20 cellular contexts compared by ENCODE assay signal in the genomic region with DNA sequence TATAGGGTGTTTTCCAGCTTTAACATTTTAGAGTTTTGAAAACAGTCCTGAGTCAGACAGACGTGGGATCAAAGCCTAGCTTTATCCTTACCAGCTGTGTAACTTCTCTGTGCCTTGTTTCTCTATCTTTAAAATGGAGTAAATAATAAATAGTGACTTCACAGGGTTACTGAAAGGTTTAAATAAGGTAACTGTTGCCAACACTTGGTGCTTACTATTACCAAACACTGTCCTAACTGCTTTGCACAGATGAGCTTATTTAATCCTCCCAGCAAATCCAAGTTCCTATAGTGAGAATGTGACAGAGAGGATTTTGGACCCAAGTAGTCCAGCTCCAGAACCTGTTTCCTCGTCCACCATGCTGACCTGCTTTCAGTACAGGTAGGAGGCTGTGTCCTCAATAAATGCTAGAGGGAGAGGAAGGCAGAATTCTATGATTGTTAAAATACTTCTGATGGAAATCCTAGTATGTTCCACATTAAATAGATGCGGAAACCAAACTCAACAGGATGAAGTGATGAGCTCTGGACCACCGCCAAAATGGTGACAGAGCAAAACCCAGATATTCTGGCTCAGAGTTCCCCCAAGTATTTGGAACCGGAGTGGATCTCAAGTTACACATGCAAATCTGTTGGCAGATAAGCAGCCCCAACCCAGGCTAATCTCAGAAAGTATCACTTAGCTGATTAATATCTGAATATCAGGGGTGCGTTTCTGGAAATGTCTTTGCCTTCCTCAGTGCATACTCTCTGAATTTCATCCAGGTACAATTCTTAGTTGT. TPM values are rescaled to one million over a fixed set of nuclear protein-coding genes. Genes with fewer than 3 reads are reported as not detected.
DNase-seq lines count a peak whose midpoint lies in the region; ATAC-seq, FAIRE-seq and TF ChIP-seq lines count a peak whose summit lies in the region.
"Had no signal": no experiment of that assay in that cellular context is flagged by ENCODE, and none has a peak within 500 bp of the region (broad histone marks: within the 10 kb centered on the region; RNA-seq: fewer than 3 reads in every experiment).

No MANE protein-coding gene starts in this region.

- H3K27me3 Mint-ChIP-seq in nephron progenitor cell (ENCODE audit: low read depth, poor library complexity) = peaks cover 11% of the 10 kb centered on the region

- H3K4me1 Mint-ChIP-seq in nephron progenitor cell = peaks cover 33% of the 10 kb centered on the region
- H3K4me1 Mint-ChIP-seq: brain; stimulated activated effector memory CD8-positive, alpha-beta T cell treated with anti-CD3 and anti-CD28 coated beads, Interleukin-12 subunit alpha, Interleukin-12 subunit beta, amount 100 ng/mL, for 72 hours had no signal

- POLR2A ChIA-PET in RWPE1 (lab: Yijun Ruan, JAX; ENCODE audit: low non-redundant PET) = no interaction called here

- ATAC-seq in HG03354 (IDR thresholded peaks at IDR 0.05; ENCODE audit: poor library complexity, severe bottlenecking, unreplicated experiment) (no peak), GM18505 (IDR thresholded peaks at IDR 0.05; ENCODE audit: unreplicated experiment) (no peak)
- ATAC-seq: naive thymus-derived CD8-positive, alpha-beta T cell; PC-3; stimulated activated effector memory CD8-positive, alpha-beta T cell treated with anti-CD3 and anti-CD28 coated beads, Interleukin-12 subunit alpha, Interleukin-12 subunit beta, amount 100 ng/mL, for 72 hours had no signal

- no peaks in the 10 kb centered on the region for H3K9me3 Mint-ChIP-seq in nephron progenitor cell
- H3K9me3 Mint-ChIP-seq: naive thymus-derived CD8-positive, alpha-beta T cell; stimulated activated effector memory CD8-positive, alpha-beta T cell treated with anti-CD3 and anti-CD28 coated beads, Interleukin-12 subunit alpha, Interleukin-12 subunit beta, amount 100 ng/mL, for 72 hours had no signal

- peak overlapping the region; percentile 39 for H3K27ac Mint-ChIP-seq in nephron progenitor cell
- H3K27ac Mint-ChIP-seq: naive thymus-derived CD8-positive, alpha-beta T cell; stimulated activated effector memory CD8-positive, alpha-beta T cell treated with anti-CD3 and anti-CD28 coated beads, Interleukin-12 subunit alpha, Interleukin-12 subunit beta, amount 100 ng/mL, for 72 hours had no signal

- no peak for DNase-seq in GM12891 (ENCODE audit: insufficient read length, low spot score)
- no peak for DNase-seq in RWPE1 (ENCODE audit: low spot score)
- DNase-seq in epithelial cell of prostate (ENCODE audit: low read depth, low spot score) = no peak
- no peak for DNase-seq in nephron progenitor cell
- DNase-seq in stimulated activated CD4-positive, alpha-beta T cell treated with anti-CD3 and anti-CD28 coated beads, Interleukin-4, amount 100 ng/mL, for 4 hours = no peak
- DNase-seq in LoVo (ENCODE audit: low spot score) = no peak
- DNase-seq: activated CD4-positive, alpha-beta T cell treated with anti-CD3 and anti-CD28 coated beads, Interleukin-2, amount 50 U/mL, for 4 hours; activated naive CD4-positive, alpha-beta T cell treated with anti-CD3 and anti-CD28 coated beads, Interleukin-2, amount 50 U/mL, for 16 hours; dorsolateral prefrontal cortex; naive thymus-derived CD8-positive, alpha-beta T cell; NCI-H1092; NCI-H2227 treated with DMSO at 0.1 percent for 48 hours; PC-3 had no signal

- no peaks in the 10 kb centered on the region for H3K36me3 Mint-ChIP-seq in nephron progenitor cell (ENCODE audit: low read depth)
- H3K36me3 Mint-ChIP-seq: brain; naive thymus-derived CD8-positive, alpha-beta T cell; stimulated activated effector memory CD8-positive, alpha-beta T cell treated with anti-CD3 and anti-CD28 coated beads, Interleukin-12 subunit alpha, Interleukin-12 subunit beta, amount 100 ng/mL, for 72 hours had no signal

- CTCF ChIA-PET in RWPE1 (lab: Yijun Ruan, JAX) = interaction anchor here (0.6 to 1.5 kb wide), 2 partner anchors 54 to 151 kb away, joined by 4 read pairs; no protein-coding TSS in a partner anchor

- no peak for TF ChIP-seq CTCF in RWPE1 (conservative IDR thresholded peaks at IDR 0.05; ENCODE audit: low read depth)
- TF ChIP-seq CTCF in nephron progenitor cell (IDR thresholded peaks at IDR 0.05) = no peak

- peak; percentile 16 for FAIRE-seq in GM12891 (lab: Jason Lieb, UNC)

- H3K27ac ChIP-seq in RWPE1 = peak overlapping the region; percentile 66
- H3K27ac ChIP-seq in epithelial cell of prostate = peak overlapping the region; percentile 37
- H3K27ac ChIP-seq: BLaER1 treated with 17β-estradiol and CSF1 and Interleukin-3, amounts not matched to agents 10 nM and 100 nM; dorsolateral prefrontal cortex; HL-60; prostate gland had no signal

- no peak overlapping the region for H3K4me3 Mint-ChIP-seq in nephron progenitor cell
- H3K4me3 Mint-ChIP-seq: brain; naive thymus-derived CD8-positive, alpha-beta T cell; stimulated activated effector memory CD8-positive, alpha-beta T cell treated with anti-CD3 and anti-CD28 coated beads, Interleukin-12 subunit alpha, Interleukin-12 subunit beta, amount 100 ng/mL, for 72 hours had no signal

- no peak for TF ChIP-seq POLR2A in GM12891 (IDR thresholded peaks at IDR 0.05; ENCODE audit: low read depth, low read length)
- TF ChIP-seq POLR2A in GM18505 (IDR thresholded peaks at IDR 0.05; ENCODE audit: borderline replicate concordance, extremely low read depth, insufficient read depth, insufficient read length) = no peak

TF ChIP-seq in GM12891, 5 proteins besides CTCF, POLR2A, EP300 and RAD21:
- no peak for TF ChIP-seq POU2F2 (IDR thresholded peaks at IDR 0.05; ENCODE audit: low read depth, low read length)
- no peak for TF ChIP-seq PAX5 (IDR thresholded peaks at IDR 0.05; ENCODE audit: insufficient read depth, low read length, severe bottlenecking)
- TF ChIP-seq TAF1 (IDR thresholded peaks at IDR 0.05; ENCODE audit: low read depth, low read length) = no peak
- TF ChIP-seq SPI1 (IDR thresholded peaks at IDR 0.05; ENCODE audit: low read depth, low read length) = no peak
- no peak for TF ChIP-seq POLR2AphosphoS5 (IDR thresholded peaks at IDR 0.05; ENCODE audit: low read depth, low read length)

RNA-seq across cellular contexts. Expression of a gene that starts 17.6 kb away (rescaled TPM):
- polyA plus RNA-seq in GM12891 (2012; ENCODE audit: low read depth, missing spikeins) = 1.1 TPM
- polyA plus RNA-seq: naive thymus-derived CD8-positive, alpha-beta T cell had no signal
